In genomic region chr3:73611176-73611575, GRCh38 we compare ENCODE assay signal across 30 cellular contexts. TPM values are rescaled to one million over a fixed set of nuclear protein-coding genes. Genes with fewer than 3 reads are reported as not detected.
A peak's percentile ranks its signal among the peaks of the same experiment; 100 is the strongest.
DNase-seq lines count a peak whose midpoint lies in the region; ATAC-seq, FAIRE-seq and TF ChIP-seq lines count a peak whose summit lies in the region.
"Had no signal": no experiment of that assay in that cellular context is flagged by ENCODE, and none has a peak within 500 bp of the region (broad histone marks: within the 10 kb centered on the region; RNA-seq: fewer than 3 reads in every experiment).

No MANE protein-coding gene starts in this region.

- H3K27me3 ChIP-seq in heart left ventricle (no peaks in the 10 kb centered on the region), mesendoderm (ENCODE audit: insufficient read depth, low read length, poor library complexity) (no peaks in the 10 kb centered on the region), subcutaneous abdominal adipose tissue (ENCODE audit: control insufficient read depth in 5 of 5, insufficient read depth in 4 of 5, low read length in 5 of 5) (no peaks in the 10 kb centered on the region)
- H3K27me3 ChIP-seq: BE2C, spleen, stomach had no signal

- H3K79me2 ChIP-seq in mesendoderm (ENCODE audit: control insufficient read depth, insufficient read depth, low read length), result no peaks in the 10 kb centered on the region

- H3K9me3 ChIP-seq in heart left ventricle (no peaks in the 10 kb centered on the region), subcutaneous abdominal adipose tissue (ENCODE audit: control insufficient read depth in 5 of 5, low read length in 5 of 5) (no peaks in the 10 kb centered on the region)
- H3K9me3 ChIP-seq: BE2C, prostate gland, spleen, stomach had no signal

- peaks cover 0 to 86% (median 32%) of the 10 kb centered on the region in 12 donors for H3K4me1 ChIP-seq in heart left ventricle
- no peaks in the 10 kb centered on the region for H3K4me1 ChIP-seq in mesendoderm (ENCODE audit: control insufficient read depth, low read depth, low read length)
- peaks cover 4 to 61% (median 46%) of the 10 kb centered on the region in 5 donors for H3K4me1 ChIP-seq in subcutaneous abdominal adipose tissue (ENCODE audit: control insufficient read depth in 5 of 5, insufficient read depth in 5 of 5, low read length in 5 of 5)
- H3K4me1 ChIP-seq: BE2C, foreskin keratinocyte, prostate gland, spleen had no signal

- no peak overlapping the region for H2BK15ac ChIP-seq in mesendoderm (replicated peaks; ENCODE audit: low read depth)

- intact Hi-C loops in heart left ventricle (cut with DNase I) (no loop called here), left ventricle myocardium superior (cut with micrococcal nuclease) (no loop called here)

- H3K79me1 ChIP-seq in mesendoderm (ENCODE audit: low read length), result no peaks in the 10 kb centered on the region

- H3K36me3 ChIP-seq in heart left ventricle (peaks cover 0 to 4% (median 0%) of the 10 kb centered on the region in 9 donors), mesendoderm (ENCODE audit: control insufficient read depth, insufficient read depth, low read length) (no peaks in the 10 kb centered on the region), subcutaneous abdominal adipose tissue (ENCODE audit: control insufficient read depth in 5 of 5, insufficient read depth in 5 of 5, low read length in 5 of 5) (peaks cover 0 to 5% (median 0%) of the 10 kb centered on the region in 5 donors)
- H3K36me3 ChIP-seq: prostate gland, spleen had no signal

- no peak overlapping the region for H2BK120ac ChIP-seq in mesendoderm (ENCODE audit: low read depth, low read length)

- H3K9ac ChIP-seq in mesendoderm (ENCODE audit: low read length) (no peak overlapping the region), subcutaneous abdominal adipose tissue (ENCODE audit: low read length in 5 of 5) (no peak overlapping the region)

- H4K5ac ChIP-seq in mesendoderm (ENCODE audit: low read length), result no peak overlapping the region

- H3K4ac ChIP-seq in mesendoderm (ENCODE audit: low read depth, low read length), result no peak overlapping the region

- peak overlapping the region; percentile 18 for H3K23ac ChIP-seq in mesendoderm (ENCODE audit: low read length)

- H2AK5ac ChIP-seq in mesendoderm (ENCODE audit: low read length), result no peak overlapping the region

- H2BK5ac ChIP-seq in mesendoderm (ENCODE audit: low read length), result no peak overlapping the region

- no peak for ATAC-seq in heart left ventricle
- ATAC-seq in left ventricle myocardium superior, result no peak
- ATAC-seq in HG03354 (IDR thresholded peaks at IDR 0.05; ENCODE audit: poor library complexity, severe bottlenecking, unreplicated experiment), result no peak
- no peak for ATAC-seq in left lobe of liver
- ATAC-seq: effector memory CD8-positive, alpha-beta T cell; foreskin keratinocyte; Panc1 had no signal

- H3K27ac ChIP-seq in heart left ventricle (peak overlapping the region in 7 of 12 donors; percentile 2 to 80 (median 65)), mesendoderm (ENCODE audit: low read depth, low read length) (no peak overlapping the region), subcutaneous abdominal adipose tissue (ENCODE audit: low read depth, low read length) (peak overlapping the region; percentile 46)
- H3K27ac ChIP-seq: 22Rv1, foreskin keratinocyte, prostate gland, spleen had no signal

- H3K4me3 ChIP-seq in heart left ventricle (no peak overlapping the region), mesendoderm (ENCODE audit: low read length) (no peak overlapping the region), subcutaneous abdominal adipose tissue (ENCODE audit: low read depth in 1 of 5, low read length in 5 of 5) (no peak overlapping the region)
- H3K4me3 ChIP-seq: prostate gland, spleen, stomach had no signal

- no peak for TF ChIP-seq CTCF in heart left ventricle (IDR thresholded peaks at IDR 0.05)

- H3K56ac ChIP-seq in mesendoderm (ENCODE audit: low read length), result no peak overlapping the region

- H4K8ac ChIP-seq in mesendoderm (ENCODE audit: low read depth, low read length), result no peak overlapping the region

- FAIRE-seq in endometrium (lab: Jason Lieb, UNC), result peak; percentile 46
- FAIRE-seq: colon, kidney had no signal

- no peak overlapping the region for H3K4me2 ChIP-seq in mesendoderm (ENCODE audit: low read length)

- no peak for TF ChIP-seq POLR2A in heart left ventricle (IDR thresholded peaks at IDR 0.05)

- H3K18ac ChIP-seq in mesendoderm (ENCODE audit: low read length), result no peak overlapping the region

- DNase-seq in heart left ventricle (no peak), left ventricle myocardium superior (no peak), mesendoderm (no peak), RKO (ENCODE audit: low spot score) (no peak), left lobe of liver (ENCODE audit: low spot score) (no peak)
- DNase-seq: activated B cell treated with CpG ODN at 0.5 μM for 24 hours; activated CD4-positive, alpha-beta memory T cell treated with anti-CD3 and anti-CD28 coated beads for 36 hours; activated naive CD4-positive, alpha-beta T cell; activated T-cell treated with anti-CD3 and anti-CD28 coated beads for 4 hours; anterior cingulate cortex; BE2C; COR-L47; DMS79 treated with DMSO at 0.1 percent for 48 hours; effector memory CD8-positive, alpha-beta T cell; foreskin keratinocyte; H9; kidney; NCI-H1092; NCI-H2081; nephron progenitor cell; NK-92 treated with Interleukin-12 subunit alpha and Interleukin-12 subunit beta, amount 100 ng/mL, for 24 hours; spleen; stomach had no signal

RNA-seq across cellular contexts. Expression of gene PDZRN3, which starts 13.6 kb away (rescaled TPM):
- total RNA-seq in heart left ventricle, result 100 to 1,000 TPM in 4 of 9 donors, 10 to 100 TPM in 5; 48.9 to 163 (median 83.1) TPM
- 10 to 100 TPM; 30.2 to 49.2 TPM for polyA plus RNA-seq in heart left ventricle
- 147 TPM for total RNA-seq in left ventricle myocardium superior
- 8.4 TPM for polyA plus RNA-seq in mesendoderm (2013, experiment 1 of 2)
- polyA plus RNA-seq in mesendoderm (2013, experiment 2 of 2), result 9.0 TPM
- total RNA-seq in left lobe of liver, result 1.3 TPM
- total RNA-seq: activated B cell treated with CpG ODN at 0.5 μM for 24 hours; activated CD4-positive, alpha-beta memory T cell treated with anti-CD3 and anti-CD28 coated beads for 36 hours had no signal
- polyA plus RNA-seq: foreskin keratinocyte had no signal

Comparison
In these comparisons a context has a peak if more than half of its experiments do, and no peak if none do; other contexts are left out.
1. RNA of gene PDZRN3, which starts 13.6 kb away (total RNA-seq): 147 TPM in left ventricle myocardium superior (single experiment) and 48.9 to 163 TPM in heart left ventricle; 1.3 TPM in left lobe of liver (single experiment); every median in the first group is over 10 times any median in the second.